8 cellular contexts compared by ENCODE assay signal in genomic region chr10:121927361-121927840, GRCh38. TPM values are rescaled to one million over a fixed set of nuclear protein-coding genes. Genes with fewer than 3 reads are reported as not detected.
DNase-seq lines count a peak whose midpoint lies in the region; ATAC-seq and TF ChIP-seq lines count a peak whose summit lies in the region.

No MANE protein-coding gene starts in this region.

- TF ChIP-seq CTCF in mammary epithelial cell (conservative IDR thresholded peaks at IDR 0.05 in 1 of 2, IDR thresholded peaks at IDR 0.05 in 1 of 2; ENCODE audit: extremely low read depth in 1 of 2, insufficient read depth in 1 of 2, low read depth in 1 of 2, low read length in 2 of 2), result no peak
- TF ChIP-seq CTCF in smooth muscle cell (IDR thresholded peaks at IDR 0.05; ENCODE audit: borderline replicate concordance, insufficient read depth, poor library complexity, severe bottlenecking), result no peak

- CTCF ChIA-PET in mammary epithelial cell (lab: Charles Lee; ENCODE audit: low non-redundant PET), result no interaction called here

- no TSS peak for BruUV-seq in mammary epithelial cell (replicated peaks; lab: Mats Ljungman, UMichigan)

- no peaks in the 10 kb centered on the region for H3K36me3 ChIP-seq in mammary epithelial cell (ENCODE audit: insufficient read depth, low read length)
- no peaks in the 10 kb centered on the region for H3K36me3 ChIP-seq in smooth muscle cell (ENCODE audit: low read depth)

- no peaks in the 10 kb centered on the region for H3K27me3 Mint-ChIP-seq in T-helper 17 cell

- peaks cover 5% of the 10 kb centered on the region for H3K36me3 Mint-ChIP-seq in T-helper 17 cell (ENCODE audit: low read depth)

- in situ Hi-C loops in Caki2 (cut with HindIII; ENCODE audit: low pct_unique_long_range_greater_than_20kb, low sequenced_read_pairs), result no loop called here
- in situ Hi-C loops in mammary epithelial cell (cut with MboI; ENCODE audit: low sequenced_read_pairs in 2 of 2), result no loop called here

- H3K4me3 ChIP-seq in mammary epithelial cell (replicated peaks in 1 of 3; ENCODE audit: insufficient read depth in 1 of 3, low read depth in 2 of 3, low read length in 3 of 3) (peak overlapping the region; percentile 80 to 98 (median 93)), smooth muscle cell (peak overlapping the region; percentile 98)

- H3K4me2 ChIP-seq in mammary epithelial cell (ENCODE audit: insufficient read depth, low read depth, low read length) (peak overlapping the region; percentile 86), smooth muscle cell (peak overlapping the region; percentile 91)

- H3K27ac ChIP-seq in mammary epithelial cell (ENCODE audit: insufficient read depth, low read depth, low read length) (peak overlapping the region; percentile 90), smooth muscle cell (ENCODE audit: low read depth) (peak overlapping the region; percentile 95)

- H3K79me2 ChIP-seq in mammary epithelial cell (ENCODE audit: insufficient read depth, low read length), result peaks cover 48% of the 10 kb centered on the region
- H3K79me2 ChIP-seq in smooth muscle cell (ENCODE audit: low read depth), result peaks cover 43% of the 10 kb centered on the region

- H3F3A ChIP-seq in smooth muscle cell (ENCODE audit: low read depth), result peaks cover 28% of the 10 kb centered on the region

- 0% methylated on average over 8 of the region's 48 CpGs for WGBS in mammary epithelial cell (ENCODE audit: low coverage, missing lambda C conversion rate)
- under 1% methylated on average over 44 of the region's 48 CpGs for WGBS in smooth muscle cell (ENCODE audit: low lambda C conversion rate)

- H3K4me3 Mint-ChIP-seq in T-helper 17 cell, result peak overlapping the region; percentile 89

- H3K27me3 ChIP-seq in mammary epithelial cell (ENCODE audit: insufficient read depth, low read length) (no peaks in the 10 kb centered on the region), smooth muscle cell (ENCODE audit: low read depth) (no peaks in the 10 kb centered on the region)

- no peaks in the 10 kb centered on the region for H4K20me1 ChIP-seq in mammary epithelial cell (ENCODE audit: insufficient read depth, low read length)
- H4K20me1 ChIP-seq in smooth muscle cell (ENCODE audit: low read depth), result no peaks in the 10 kb centered on the region

- dilution Hi-C loops in mammary epithelial cell (cut with HindIII; ENCODE audit: low sequenced_read_pairs), result no loop called here

- peak overlapping the region; percentile 94 for H2AFZ ChIP-seq in mammary epithelial cell (ENCODE audit: low read depth, low read length)
- H2AFZ ChIP-seq in smooth muscle cell (ENCODE audit: low read depth), result peak overlapping the region; percentile 99

- DNase-seq in Caki2 (ENCODE audit: low read depth) (peak; percentile 68), T-helper 17 cell (peak in 1 of 3 donors; percentile 10), mammary epithelial cell (peak; percentile 68), inferior parietal cortex (ENCODE audit: extremely low spot score) (peak; percentile 48), smooth muscle cell (lab: John Stamatoyannopoulos, UW; ENCODE audit: unreplicated experiment) (peak; percentile 70), DMS153 (lab: John Stamatoyannopoulos, UW) (no peak)

- intact Hi-C loops in mammary epithelial cell (cut with micrococcal nuclease), result loop anchor here (5.0 kb wide), 1 partner anchor 125 kb away; no protein-coding TSS in a partner anchor

- peaks cover 14% of the 10 kb centered on the region for H3K4me1 ChIP-seq in mammary epithelial cell (ENCODE audit: insufficient read depth, low read length)
- H3K4me1 ChIP-seq in smooth muscle cell (ENCODE audit: low read depth), result peaks cover 12% of the 10 kb centered on the region

- H3K27ac Mint-ChIP-seq in T-helper 17 cell, result peak overlapping the region; percentile 91

- peaks cover 25% of the 10 kb centered on the region for H3K4me1 Mint-ChIP-seq in T-helper 17 cell

- H3K9ac ChIP-seq in mammary epithelial cell (ENCODE audit: insufficient read depth, low read length) (peak overlapping the region; percentile 85), smooth muscle cell (ENCODE audit: low read depth) (peak overlapping the region; percentile 96)

- ATAC-seq in GM21360 (IDR thresholded peaks at IDR 0.05; ENCODE audit: unreplicated experiment) (peak; percentile 33), HG03571 (IDR thresholded peaks at IDR 0.05; ENCODE audit: unreplicated experiment) (peak; percentile 37), T-helper 17 cell (peak; percentile 21)

- H3K9me3 ChIP-seq in T-helper 17 cell (ENCODE audit: control insufficient read depth, low read length, poor library complexity, severe bottlenecking) (no peaks in the 10 kb centered on the region), mammary epithelial cell (replicated peaks; ENCODE audit: insufficient read depth, low read length) (no peaks in the 10 kb centered on the region), smooth muscle cell (replicated peaks; ENCODE audit: low read depth) (no peaks in the 10 kb centered on the region)

RNA-seq across cellular contexts. Expression of gene ATE1, which starts 0.4 kb away (rescaled TPM):
- 23.7 and 36.2 TPM in 2 replicates for total RNA-seq in Caki2 (2014; rRNA removed; shearing (Covaris generic); ENCODE audit: low replicate concordance)
- total RNA-seq in T-helper 17 cell (10 to 100 TPM; 23.2 to 23.4 TPM), mammary epithelial cell (10 to 100 TPM; 22.0 to 23.9 TPM), smooth muscle cell (20.7 and 20.9 TPM in 2 replicates)
- polyA plus RNA-seq in mammary epithelial cell (7.5 TPM), smooth muscle cell (9.1 and 13.6 TPM in 2 replicates)
- 24.3 TPM for polyA minus RNA-seq in mammary epithelial cell

RNA-seq across cellular contexts. Expression of gene NSMCE4A, which starts 47.6 kb away (rescaled TPM):
- total RNA-seq in Caki2 (2014; rRNA removed; shearing (Covaris generic); ENCODE audit: low replicate concordance), result 64.4 and 70.6 TPM in 2 replicates
- total RNA-seq in T-helper 17 cell, result 10 to 100 TPM; 37.0 to 37.4 TPM
- 10 to 100 TPM; 14.5 to 28.6 TPM for total RNA-seq in mammary epithelial cell
- 22.5 TPM for polyA plus RNA-seq in mammary epithelial cell
- 28.6 TPM for polyA minus RNA-seq in mammary epithelial cell
- 29.1 and 35.3 TPM in 2 replicates for total RNA-seq in smooth muscle cell
- 20.4 and 24.7 TPM in 2 replicates for polyA plus RNA-seq in smooth muscle cell
